In the genomic region with DNA sequence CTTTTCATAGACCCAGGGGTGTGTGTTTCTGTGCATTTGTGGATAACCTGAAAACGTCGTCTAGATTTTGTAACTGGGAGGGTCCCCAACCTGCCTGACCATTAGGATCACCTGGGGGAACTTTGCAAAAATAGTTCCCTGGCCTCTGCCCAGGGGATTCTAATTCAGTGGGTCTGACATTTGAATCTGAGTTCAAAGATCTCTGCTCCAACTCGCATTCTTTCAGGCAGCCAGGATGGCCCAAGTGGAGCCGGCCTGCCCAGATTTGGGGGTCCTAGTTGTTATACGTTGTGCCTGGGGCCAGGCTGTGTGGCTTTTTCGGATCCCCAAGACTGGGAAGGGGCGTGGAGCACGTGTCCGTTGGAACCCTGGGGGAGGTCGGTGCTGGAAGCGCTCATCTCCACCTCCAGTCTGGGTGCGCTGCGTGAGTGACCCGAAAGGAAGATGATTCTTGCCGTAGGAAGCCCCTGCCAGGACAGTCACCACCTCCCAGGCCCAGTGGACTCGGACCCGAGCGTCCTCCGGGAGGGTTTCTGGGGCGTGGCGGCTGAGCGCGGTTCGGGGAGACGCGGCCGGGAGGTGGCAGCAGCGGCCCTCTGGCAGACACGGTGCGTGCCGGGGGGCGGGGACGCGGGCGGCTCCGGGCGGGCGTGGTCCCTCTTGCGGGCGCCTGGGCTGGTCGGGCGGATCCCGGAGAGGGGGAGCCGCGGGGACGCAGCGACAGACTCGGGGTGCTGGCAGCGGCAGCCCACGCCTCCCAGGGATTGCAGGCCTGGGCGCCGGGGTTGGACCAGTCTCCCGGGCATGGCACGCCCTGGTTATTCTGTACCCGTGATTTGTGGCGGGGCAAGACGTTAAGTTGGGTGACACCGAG, we compare ENCODE assay signal across 8 cellular contexts. TPM values are rescaled to one million over a fixed set of nuclear protein-coding genes. Genes with fewer than 3 reads are reported as not detected.
DNase-seq lines count a peak whose midpoint lies in the region; ATAC-seq, FAIRE-seq and TF ChIP-seq lines count a peak whose summit lies in the region.

No MANE protein-coding gene starts in this region.

- intact Hi-C loops in left ventricle myocardium superior (cut with micrococcal nuclease) (loop anchor here (10.0 kb wide), 2 partner anchors 265 to 995 kb away; no protein-coding TSS in a partner anchor), prostate gland (cut with DNase I) (loop anchor here (1.0 to 10.0 kb wide), 7 partner anchors 165 to 999 kb away; partner anchors contain the start of gene NCAM1)

- TF ChIP-seq CTCF in prostate gland (IDR thresholded peaks at IDR 0.05), result peak; percentile 80 to 92 (median 90)

- no peaks in the 10 kb centered on the region for H3K27me3 ChIP-seq in Karpas-422 (ENCODE audit: low read length)
- no peaks in the 10 kb centered on the region for H3K27me3 ChIP-seq in prostate gland (replicated peaks; ENCODE audit: insufficient read depth)

- DNase-seq in GDM1 (lab: John Stamatoyannopoulos, UW) (peak; percentile 38), Karpas-422 (peak; percentile 81), T follicular helper cell (ENCODE audit: low read depth) (peak; percentile 74), amniotic stem cell (lab: John Stamatoyannopoulos, UW) (peak; percentile 54), left ventricle myocardium superior (peak; percentile 93), prostate gland (ENCODE audit: low spot score) (peak; percentile 74), urothelium cell line (ENCODE audit: low spot score) (peak; percentile 96)

- no peaks in the 10 kb centered on the region for H3K36me3 ChIP-seq in Karpas-422 (ENCODE audit: insufficient read depth, low read length)
- no peaks in the 10 kb centered on the region for H3K36me3 ChIP-seq in prostate gland

- 0 out of 2 replicates have a peak overlapping the region, but pooled peaks have one; percentile 36 for H2AFZ ChIP-seq in Karpas-422 (ENCODE audit: low read length)

- peak overlapping the region; percentile 61 for H3K4me2 ChIP-seq in Karpas-422 (ENCODE audit: low read depth, low read length, poor library complexity, severe bottlenecking)

- ATAC-seq in GM21825 (IDR thresholded peaks at IDR 0.05; ENCODE audit: unreplicated experiment) (peak; percentile 97), left ventricle myocardium superior (peak; percentile 88)

- peak overlapping the region; percentile 39; the same call in 1 of the 2 replicates for H3K9ac ChIP-seq in Karpas-422 (ENCODE audit: low read length)

- peak; percentile 96 for FAIRE-seq in urothelium cell line (lab: Jason Lieb, UNC)

- H4K20me1 ChIP-seq in Karpas-422 (ENCODE audit: insufficient read depth, low read depth, low read length), result no peaks in the 10 kb centered on the region

- no peak for TF ChIP-seq POLR2A in prostate gland (IDR thresholded peaks at IDR 0.05)

- H3K27ac ChIP-seq in Karpas-422 (ENCODE audit: low read length), result no peak overlapping the region
- H3K27ac ChIP-seq in prostate gland, result peak overlapping the region; percentile 39 to 63

- H3K79me2 ChIP-seq in Karpas-422 (ENCODE audit: low read length), result no peaks in the 10 kb centered on the region

- H3K9me3 ChIP-seq in Karpas-422 (ENCODE audit: low read length) (no peaks in the 10 kb centered on the region), prostate gland (no peaks in the 10 kb centered on the region)

- H3K4me1 ChIP-seq in Karpas-422 (ENCODE audit: low read length) (peaks cover 17% of the 10 kb centered on the region), prostate gland (replicated peaks) (no peaks in the 10 kb centered on the region)

- WGBS in prostate gland, result 8% methylated on average over 27 of the region's 58 CpGs

- H3K4me3 ChIP-seq in Karpas-422 (ENCODE audit: low read length), result peak overlapping the region; percentile 61; the same call in 1 of the 2 replicates
- H3K4me3 ChIP-seq in prostate gland, result peak overlapping the region; percentile 38

- H3K9me2 ChIP-seq in Karpas-422 (replicated peaks; ENCODE audit: insufficient read depth, low read length), result no peaks in the 10 kb centered on the region

RNA-seq across cellular contexts. Expression of gene PLET1, which starts 29.2 kb away (rescaled TPM):
- not detected in 2 replicates for total RNA-seq in Karpas-422 (2014; rRNA removed; shearing (Covaris generic); ENCODE audit: low replicate concordance)
- total RNA-seq in left ventricle myocardium superior (not detected), prostate gland (not detected)

Comparison
In these comparisons a context has a peak if more than half of its experiments do, and no peak if none do; other contexts are left out.
1. DNase-seq: peak in every context shown above with its lines; median percentile 96 in urothelium cell line; 93 in left ventricle myocardium superior; 81 in Karpas-422; 74 in T follicular helper cell; 74 in prostate gland; 54 in amniotic stem cell; 38 in GDM1.